In genomic region chr14:20609215-20610001, GRCh38 we compare ENCODE assay signal across 8 cellular contexts. TPM values are rescaled to one million over a fixed set of nuclear protein-coding genes. Genes with fewer than 3 reads are reported as not detected.
DNase-seq lines count a peak whose midpoint lies in the region; ATAC-seq and TF ChIP-seq lines count a peak whose summit lies in the region.

No MANE protein-coding gene starts in this region.

- no peak overlapping the region for H4K5ac ChIP-seq in mesendoderm (ENCODE audit: low read length)

- no peak overlapping the region for H3K4me3 Mint-ChIP-seq in activated CD4-positive, alpha-beta memory T cell treated with anti-CD3 and anti-CD28 coated beads, Interleukin-2, amount 10 ng/mL, durations not matched to agents 7 days and 5 days
- H3K4me3 Mint-ChIP-seq in endothelial cell (ENCODE audit: unreplicated experiment) = no peak overlapping the region
- no peak overlapping the region for H3K4me3 Mint-ChIP-seq in stimulated activated effector memory CD8-positive, alpha-beta T cell treated with anti-CD3 and anti-CD28 coated beads, Interleukin-12 subunit alpha, Interleukin-12 subunit beta, amount 100 ng/mL, for 72 hours

- H3K56ac ChIP-seq in mesendoderm (ENCODE audit: low read length) = peak overlapping the region; percentile 83

- H2BK15ac ChIP-seq in mesendoderm (replicated peaks; ENCODE audit: low read depth) = no peak overlapping the region

- no peak overlapping the region for H2BK120ac ChIP-seq in mesendoderm (ENCODE audit: low read depth, low read length)

- CTCF ChIA-PET in activated CD4-positive, alpha-beta memory T cell treated with anti-CD3 and anti-CD28 coated beads, Interleukin-2, amount 10 ng/mL, durations not matched to agents 7 days and 5 days (lab: Charles Lee) = interaction anchor here (0.7 to 6.6 kb wide), 22 partner anchors 10 to 284 kb away, joined by 3 to 79 read pairs (median 6); partner anchors contain the start of genes APEX1, CCNB1IP1, OSGEP and PARP2

- no peak overlapping the region for H3K27ac ChIP-seq in mesendoderm (ENCODE audit: low read depth, low read length)

- H3K79me2 ChIP-seq in mesendoderm (ENCODE audit: control insufficient read depth, insufficient read depth, low read length) = no peaks in the 10 kb centered on the region

- ATAC-seq in stimulated activated effector memory CD8-positive, alpha-beta T cell treated with anti-CD3 and anti-CD28 coated beads, Interleukin-12 subunit alpha, Interleukin-12 subunit beta, amount 100 ng/mL, for 72 hours = peak; percentile 40
- no peak for ATAC-seq in GM21515 (IDR thresholded peaks at IDR 0.05; ENCODE audit: unreplicated experiment)

- no peak overlapping the region for H3K4ac ChIP-seq in mesendoderm (ENCODE audit: low read depth, low read length)

- peak overlapping the region; percentile 89 for H3K4me3 ChIP-seq in mesendoderm (ENCODE audit: low read length)

- H3K27me3 ChIP-seq in mesendoderm (ENCODE audit: insufficient read depth, low read length, poor library complexity) = no peaks in the 10 kb centered on the region

- H3K23ac ChIP-seq in mesendoderm (ENCODE audit: low read length) = no peak overlapping the region

- peaks cover 9% of the 10 kb centered on the region for H3K4me1 ChIP-seq in mesendoderm (ENCODE audit: control insufficient read depth, low read depth, low read length)

- H3K36me3 ChIP-seq in mesendoderm (ENCODE audit: control insufficient read depth, insufficient read depth, low read length) = no peaks in the 10 kb centered on the region

- H3K4me1 Mint-ChIP-seq in activated CD4-positive, alpha-beta memory T cell treated with anti-CD3 and anti-CD28 coated beads, Interleukin-2, amount 10 ng/mL, durations not matched to agents 7 days and 5 days = peaks cover 10% of the 10 kb centered on the region
- H3K4me1 Mint-ChIP-seq in endothelial cell (ENCODE audit: unreplicated experiment) = peaks cover under 1% of the 10 kb centered on the region
- H3K4me1 Mint-ChIP-seq in stimulated activated effector memory CD8-positive, alpha-beta T cell treated with anti-CD3 and anti-CD28 coated beads, Interleukin-12 subunit alpha, Interleukin-12 subunit beta, amount 100 ng/mL, for 72 hours = peaks cover 16% of the 10 kb centered on the region

- no CpG with 5 or more reads among the region's 44 CpGs for WGBS in mesendoderm (ENCODE audit: extremely low coverage, insufficient coverage, low lambda C conversion rate)

- H3K18ac ChIP-seq in mesendoderm (ENCODE audit: low read length) = peak overlapping the region; percentile 45

- H2BK5ac ChIP-seq in mesendoderm (ENCODE audit: low read length) = no peak overlapping the region

- peak; percentile 98 for TF ChIP-seq CTCF in endothelial cell (IDR thresholded peaks at IDR 0.05; ENCODE audit: unreplicated experiment)

- DNase-seq in ELR (ENCODE audit: low read depth) (peak; percentile 91), HS-5 (ENCODE audit: low read depth) (peak; percentile 92), NCI-H748 treated with DMSO at 0.1 percent for 48 hours (lab: John Stamatoyannopoulos, UW) (peak; percentile 90), endothelial cell (ENCODE audit: low spot score) (peak; percentile 76), mesendoderm (peak; percentile 94)
- peak; percentile 69 for DNase-seq in activated CD4-positive, alpha-beta memory T cell treated with anti-CD3 and anti-CD28 coated beads, Interleukin-2, amount 10 ng/mL, durations not matched to agents 7 days and 5 days
- peak; percentile 65 to 91 for DNase-seq in stimulated activated effector memory CD8-positive, alpha-beta T cell treated with anti-CD3 and anti-CD28 coated beads, Interleukin-12 subunit alpha, Interleukin-12 subunit beta, amount 100 ng/mL, for 72 hours (ENCODE audit: low spot score in 2 of 2)

- H3K27ac Mint-ChIP-seq in activated CD4-positive, alpha-beta memory T cell treated with anti-CD3 and anti-CD28 coated beads, Interleukin-2, amount 10 ng/mL, durations not matched to agents 7 days and 5 days = no peak overlapping the region
- no peak overlapping the region for H3K27ac Mint-ChIP-seq in endothelial cell (ENCODE audit: unreplicated experiment)
- H3K27ac Mint-ChIP-seq in stimulated activated effector memory CD8-positive, alpha-beta T cell treated with anti-CD3 and anti-CD28 coated beads, Interleukin-12 subunit alpha, Interleukin-12 subunit beta, amount 100 ng/mL, for 72 hours = no peak overlapping the region

- no peak overlapping the region for H2AK5ac ChIP-seq in mesendoderm (ENCODE audit: low read length)

- no peaks in the 10 kb centered on the region for H3K79me1 ChIP-seq in mesendoderm (ENCODE audit: low read length)

- no peaks in the 10 kb centered on the region for H3K9me3 Mint-ChIP-seq in activated CD4-positive, alpha-beta memory T cell treated with anti-CD3 and anti-CD28 coated beads, Interleukin-2, amount 10 ng/mL, durations not matched to agents 7 days and 5 days
- H3K9me3 Mint-ChIP-seq in endothelial cell (ENCODE audit: unreplicated experiment) = no peaks in the 10 kb centered on the region
- no peaks in the 10 kb centered on the region for H3K9me3 Mint-ChIP-seq in stimulated activated effector memory CD8-positive, alpha-beta T cell treated with anti-CD3 and anti-CD28 coated beads, Interleukin-12 subunit alpha, Interleukin-12 subunit beta, amount 100 ng/mL, for 72 hours

- H3K9ac ChIP-seq in mesendoderm (ENCODE audit: low read length) = peak overlapping the region; percentile 76

- H3K27me3 Mint-ChIP-seq in activated CD4-positive, alpha-beta memory T cell treated with anti-CD3 and anti-CD28 coated beads, Interleukin-2, amount 10 ng/mL, durations not matched to agents 7 days and 5 days = no peaks in the 10 kb centered on the region
- H3K27me3 Mint-ChIP-seq in endothelial cell (ENCODE audit: unreplicated experiment) = no peaks in the 10 kb centered on the region

- no peaks in the 10 kb centered on the region for H3K36me3 Mint-ChIP-seq in activated CD4-positive, alpha-beta memory T cell treated with anti-CD3 and anti-CD28 coated beads, Interleukin-2, amount 10 ng/mL, durations not matched to agents 7 days and 5 days (ENCODE audit: low read depth)
- H3K36me3 Mint-ChIP-seq in endothelial cell (ENCODE audit: low read depth, unreplicated experiment) = no peaks in the 10 kb centered on the region
- no peaks in the 10 kb centered on the region for H3K36me3 Mint-ChIP-seq in stimulated activated effector memory CD8-positive, alpha-beta T cell treated with anti-CD3 and anti-CD28 coated beads, Interleukin-12 subunit alpha, Interleukin-12 subunit beta, amount 100 ng/mL, for 72 hours

- H4K8ac ChIP-seq in mesendoderm (ENCODE audit: low read depth, low read length) = no peak overlapping the region

- peak overlapping the region; percentile 45 for H3K4me2 ChIP-seq in mesendoderm (ENCODE audit: low read length)

- POLR2A ChIA-PET in activated CD4-positive, alpha-beta memory T cell treated with anti-CD3 and anti-CD28 coated beads, Interleukin-2, amount 10 ng/mL, durations not matched to agents 7 days and 5 days (lab: Charles Lee) = interaction anchor here (0.8 to 4.2 kb wide), 11 partner anchors 74 to 282 kb away, joined by 3 to 22 read pairs (median 4); partner anchors contain the start of genes APEX1, CCNB1IP1, PARP2 and RNASE4

RNA-seq across cellular contexts. Expression of gene RNASE12, which starts 18.2 kb away (rescaled TPM):
- not detected for total RNA-seq in activated CD4-positive, alpha-beta memory T cell treated with anti-CD3 and anti-CD28 coated beads, Interleukin-2, amount 10 ng/mL, durations not matched to agents 7 days and 5 days
- not detected for total RNA-seq in endothelial cell (ENCODE audit: unreplicated experiment)
- polyA plus RNA-seq in mesendoderm (2013, experiment 1 of 2) = not detected
- not detected for polyA plus RNA-seq in mesendoderm (2013, experiment 2 of 2)

RNA-seq across cellular contexts. Expression of gene RNASE11, which starts 21.6 kb away (rescaled TPM):
- not detected for total RNA-seq in activated CD4-positive, alpha-beta memory T cell treated with anti-CD3 and anti-CD28 coated beads, Interleukin-2, amount 10 ng/mL, durations not matched to agents 7 days and 5 days
- 0.31 TPM for total RNA-seq in endothelial cell (ENCODE audit: unreplicated experiment)
- polyA plus RNA-seq in mesendoderm (2013, experiment 1 of 2) = not detected
- not detected for polyA plus RNA-seq in mesendoderm (2013, experiment 2 of 2)

RNA-seq across cellular contexts. Expression of gene OR6S1, which starts 32.1 kb away (rescaled TPM):
- not detected for total RNA-seq in activated CD4-positive, alpha-beta memory T cell treated with anti-CD3 and anti-CD28 coated beads, Interleukin-2, amount 10 ng/mL, durations not matched to agents 7 days and 5 days
- total RNA-seq in endothelial cell (ENCODE audit: unreplicated experiment) = not detected
- not detected for polyA plus RNA-seq in mesendoderm (2013, experiment 1 of 2)
- polyA plus RNA-seq in mesendoderm (2013, experiment 2 of 2) = not detected

RNA-seq across cellular contexts. Expression of gene RNASE9, which starts 48.6 kb away (rescaled TPM):
- total RNA-seq in activated CD4-positive, alpha-beta memory T cell treated with anti-CD3 and anti-CD28 coated beads, Interleukin-2, amount 10 ng/mL, durations not matched to agents 7 days and 5 days = not detected
- total RNA-seq in endothelial cell (ENCODE audit: unreplicated experiment) = not detected
- 0.04 TPM for polyA plus RNA-seq in mesendoderm (2013, experiment 1 of 2)
- not detected for polyA plus RNA-seq in mesendoderm (2013, experiment 2 of 2)
